In genomic region chr1:66775646-66776045, GRCh38 we compare ENCODE assay signal across 2 cellular contexts.
A peak's percentile ranks its signal among the peaks of the same experiment; 100 is the strongest.
TF ChIP-seq lines count a peak whose summit lies in the region.

No MANE protein-coding gene starts in this region.

TF ChIP-seq in HEK293, 187 proteins besides CTCF, POLR2A, EP300 and RAD21:
- no peak for TF ChIP-seq SCRT1 (tag by site-specific recombination; IDR thresholded peaks at IDR 0.05; ENCODE audit: borderline replicate concordance)
- TF ChIP-seq MZF1 (tag by site-specific recombination; IDR thresholded peaks at IDR 0.05; ENCODE audit: borderline replicate concordance) = 0 out of 2 replicates have a peak, but pooled peaks have one; percentile 39

TF ChIP-seq in K562, 482 proteins besides CTCF, POLR2A, EP300 and RAD21:
- TF ChIP-seq ZBTB33 (CRISPR knock-in tag; IDR thresholded peaks at IDR 0.05) (peak; percentile 82), HIVEP1 (CRISPR knock-in tag; IDR thresholded peaks at IDR 0.05) (no peak)
